ENCODE assay signal across 30 cellular contexts in genomic region chr14:40842816-40843215, GRCh38.
"Had no signal": no experiment of that assay in that cellular context is flagged by ENCODE, and none has a peak within 500 bp of the region (broad histone marks: within the 10 kb centered on the region; RNA-seq: fewer than 3 reads in every experiment).

No MANE protein-coding gene starts in this region.

- H3K9me3 ChIP-seq: neutrophil, pancreas, psoas muscle, right lobe of liver, sigmoid colon, testis, tibial artery, transverse colon, upper lobe of right lung, uterus had no signal

- H3K9me3 Mint-ChIP-seq: nephron, type B pancreatic cell had no signal

- H3K36me3 ChIP-seq: neutrophil, pancreas, right lobe of liver, sigmoid colon, suprapubic skin, tibial artery, transverse colon, upper lobe of right lung, uterus had no signal

- H3K27me3 Mint-ChIP-seq: naive thymus-derived CD4-positive, alpha-beta T cell; progenitor cell of endocrine pancreas; stimulated activated memory B cell treated with anti-CD40 and anti-IgM and Interleukin-4, amounts not matched to agents 10 μg/mL and 1 μg/mL and 100 μg/mL, for 72 hours; stimulated activated naive CD8-positive, alpha-beta T cell treated with anti-CD3 and anti-CD28 coated beads, Interleukin-15, amount 100 ng/mL, for 72 hours; type B pancreatic cell had no signal

- H3K4me3 Mint-ChIP-seq: naive thymus-derived CD4-positive, alpha-beta T cell; natural killer cell; nephron; stimulated activated memory B cell treated with anti-CD40 and anti-IgM and Interleukin-4, amounts not matched to agents 10 μg/mL and 1 μg/mL and 100 μg/mL, for 72 hours; stimulated activated naive CD8-positive, alpha-beta T cell treated with anti-CD3 and anti-CD28 coated beads, Interleukin-15, amount 100 ng/mL, for 72 hours; type B pancreatic cell had no signal

- H3K27ac Mint-ChIP-seq: naive thymus-derived CD4-positive, alpha-beta T cell; natural killer cell; nephron; progenitor cell of endocrine pancreas; stimulated activated memory B cell treated with anti-CD40 and anti-IgM and Interleukin-4, amounts not matched to agents 10 μg/mL and 1 μg/mL and 100 μg/mL, for 72 hours; stimulated activated naive CD8-positive, alpha-beta T cell treated with anti-CD3 and anti-CD28 coated beads, Interleukin-15, amount 100 ng/mL, for 72 hours; type B pancreatic cell had no signal

- H3K4me1 Mint-ChIP-seq: naive thymus-derived CD4-positive, alpha-beta T cell; natural killer cell; stimulated activated memory B cell treated with anti-CD40 and anti-IgM and Interleukin-4, amounts not matched to agents 10 μg/mL and 1 μg/mL and 100 μg/mL, for 72 hours; stimulated activated naive CD8-positive, alpha-beta T cell treated with anti-CD3 and anti-CD28 coated beads, Interleukin-15, amount 100 ng/mL, for 72 hours had no signal

- H3K4me1 ChIP-seq: pancreas, psoas muscle, right lobe of liver, sigmoid colon, suprapubic skin, testis, tibial artery, transverse colon, upper lobe of right lung, uterus had no signal

- H3K27me3 ChIP-seq: neutrophil, pancreas, right lobe of liver, sigmoid colon, suprapubic skin, testis, tibial artery, transverse colon, upper lobe of right lung, uterus had no signal

- H3K4me3 ChIP-seq: pancreas, psoas muscle, right lobe of liver, sigmoid colon, suprapubic skin, testis, tibial artery, transverse colon, upper lobe of right lung, uterus had no signal

- H3K36me3 Mint-ChIP-seq: natural killer cell; stimulated activated memory B cell treated with anti-CD40 and anti-IgM and Interleukin-4, amounts not matched to agents 10 μg/mL and 1 μg/mL and 100 μg/mL, for 72 hours; type B pancreatic cell had no signal

- DNase-seq: naive thymus-derived CD4-positive, alpha-beta T cell; natural killer cell; nucleus accumbens; pancreas; posterior cingulate gyrus; psoas muscle; right cardiac atrium; right lobe of liver; sigmoid colon; small intestine; stimulated activated CD4-positive, alpha-beta T cell treated with anti-CD3 and anti-CD28 coated beads, Interleukin-12 subunit alpha, Interleukin-12 subunit beta, amount 100 ng/mL, for 4 hours; stimulated activated CD4-positive, alpha-beta T cell treated with anti-CD3 and anti-CD28 coated beads, Interleukin-1b, Interleukin-23, amount 100 ng/mL, for 48 hours; stimulated activated CD4-positive, alpha-beta T cell treated with anti-CD3 and anti-CD28 coated beads, Interleukin-4, amount 100 ng/mL, for 1 hour; stimulated activated CD4-positive, alpha-beta T cell treated with anti-CD3 and anti-CD28 coated beads, Interleukin-4, amount 100 ng/mL, for 4 hours; stimulated activated CD8-positive, alpha-beta memory T cell treated with anti-CD3 and anti-CD28 coated beads, Interleukin-4, amount 100 ng/mL, for 48 hours; stimulated activated naive CD4-positive, alpha-beta T cell; stimulated activated naive CD8-positive, alpha-beta T cell treated with anti-CD3 and anti-CD28 coated beads, Interleukin-15, amount 100 ng/mL, for 72 hours; stimulated activated naive CD8-positive, alpha-beta T cell treated with anti-CD3 and anti-CD28 coated beads, Interleukin-15, Interleukin-2, amounts not matched to agents 100 U/mL and 50 U/mL, for 24 hours; substantia nigra; testis; tibial artery; transverse colon; upper lobe of right lung; uterus had no signal

- H3K27ac ChIP-seq: neutrophil, pancreas, psoas muscle, right lobe of liver, sigmoid colon, suprapubic skin, testis, tibial artery, transverse colon, upper lobe of right lung, uterus had no signal
